Comparison of ENCODE assay signal across 21 cellular contexts in the genomic region with DNA sequence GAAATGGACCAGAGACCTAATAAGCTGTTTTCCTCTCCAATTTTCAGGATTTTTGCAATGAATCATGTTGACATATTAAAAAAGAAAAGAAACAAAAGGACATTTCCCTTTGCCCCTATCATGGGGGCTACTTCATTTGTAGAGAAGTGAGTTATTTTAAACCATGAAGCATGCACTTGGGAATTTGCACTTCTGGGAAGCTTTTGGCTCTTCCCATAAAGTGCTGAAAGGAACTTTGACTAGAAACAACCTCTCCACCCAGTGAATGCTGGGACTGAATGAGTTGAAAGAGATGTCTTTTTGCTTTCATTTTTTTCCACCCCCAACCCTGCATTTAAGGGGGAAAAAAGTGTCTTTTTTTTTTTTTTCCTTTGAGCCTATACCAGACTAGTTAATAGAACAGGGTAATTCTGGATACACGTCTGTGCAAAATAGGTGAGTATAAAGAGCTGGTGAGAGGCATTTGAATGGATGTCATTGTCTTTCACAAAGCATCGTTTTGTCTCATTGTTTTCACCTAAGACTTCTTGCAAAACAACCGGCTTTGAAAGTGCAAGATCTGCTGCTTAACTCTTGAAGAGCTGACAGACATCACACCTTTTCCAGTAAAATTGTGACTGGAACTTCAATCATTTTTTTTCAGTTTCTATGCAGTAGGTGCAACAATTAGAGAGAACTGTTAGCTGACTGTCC.
DNase-seq lines count a peak whose midpoint lies in the region; ATAC-seq, FAIRE-seq and TF ChIP-seq lines count a peak whose summit lies in the region.
"Had no signal": no experiment of that assay in that cellular context is flagged by ENCODE, and none has a peak within 500 bp of the region (broad histone marks: within the 10 kb centered on the region; RNA-seq: fewer than 3 reads in every experiment).

No MANE protein-coding gene starts in this region.

- POLR2A ChIA-PET in H1 (lab: Charles Lee; ENCODE audit: partially characterized antibody) = interaction anchor here (1.1 to 1.7 kb wide), 3 partner anchors 18 to 138 kb away, joined by 3 to 4 read pairs (median 3); no protein-coding TSS in a partner anchor

- peak in 1 of 2 donors; percentile 63 for DNase-seq in cardiac muscle cell (ENCODE audit: low read depth in 1 of 2, low spot score in 1 of 2)
- DNase-seq in left ventricle myocardium inferior = no peak
- DNase-seq in H1 (ENCODE audit: low read depth in 1 of 2, low spot score in 2 of 2) = no peak
- DNase-seq in smooth muscle cell (lab: John Stamatoyannopoulos, UW; ENCODE audit: unreplicated experiment) = no peak
- no peak for DNase-seq in central memory CD4-positive, alpha-beta T cell
- DNase-seq: CD4-positive, alpha-beta memory T cell; DMS153; GF-D8; GOT3; KBM-7; MV-4-11; NCI-H1417 treated with DMSO at 0.1 percent for 48 hours; NCI-H187 treated with DMSO at 0.1 percent for 48 hours; NCI-H345; NCI-H526 had no signal

- H3K27ac ChIP-seq in cardiac muscle cell (peak overlapping the region; percentile 49), left ventricle myocardium inferior (replicated peaks) (no peak overlapping the region), KMS-11 (no peak overlapping the region), H1 (ENCODE audit: low read depth, low read length) (no peak overlapping the region), smooth muscle cell (ENCODE audit: low read depth) (no peak overlapping the region)
- H3K27ac ChIP-seq: A549, BLaER1 had no signal

- WGBS in H1 (ENCODE audit: extremely low coverage in 1 of 2, insufficient coverage in 1 of 2, insufficient read length in 1 of 2, insufficient replicate concordance in 2 of 2, low coverage in 1 of 2, low lambda C conversion rate in 2 of 2, missing lambda C conversion rate in 1 of 2), 2 experiments = 9% methylated on average over 3 of the region's 3 CpGs; no CpG with 5 or more reads in 1 of the 2 experiments
- WGBS in smooth muscle cell (ENCODE audit: low lambda C conversion rate) = 31% methylated on average over 3 of the region's 3 CpGs

- no peak for TF ChIP-seq EP300 in H1 (IDR thresholded peaks at IDR 0.05; ENCODE audit: borderline replicate concordance in 1 of 2, low read depth in 2 of 2, low read length in 2 of 2)

- no peak overlapping the region for H4K91ac ChIP-seq in H1 (replicated peaks; ENCODE audit: insufficient read length, low read length)

- H3K23ac ChIP-seq in H1 (ENCODE audit: insufficient read length) = no peak overlapping the region

- no peaks in the 10 kb centered on the region for H4K20me1 ChIP-seq in KMS-11 (ENCODE audit: insufficient read depth)
- H4K20me1 ChIP-seq in H1 (replicated peaks in 1 of 2; ENCODE audit: control insufficient read depth in 1 of 2, insufficient read depth in 2 of 2, low read length in 2 of 2) = no peaks in the 10 kb centered on the region
- no peaks in the 10 kb centered on the region for H4K20me1 ChIP-seq in smooth muscle cell (ENCODE audit: low read depth)
- H4K20me1 ChIP-seq: BLaER1 had no signal

- H3K4me1 ChIP-seq in cardiac muscle cell (ENCODE audit: low read depth) = peaks cover 8% of the 10 kb centered on the region
- peaks cover 9% of the 10 kb centered on the region for H3K4me1 ChIP-seq in left ventricle myocardium inferior
- H3K4me1 ChIP-seq in KMS-11 (ENCODE audit: low read depth, poor library complexity, severe bottlenecking) = peaks cover 33% of the 10 kb centered on the region
- peaks cover 0 to 20% (median 16%) of the 10 kb centered on the region in 4 experiments; a peak in 4 of 7 replicates for H3K4me1 ChIP-seq in H1 (replicated peaks in 1 of 4; ENCODE audit: control insufficient read depth in 3 of 4, insufficient read depth in 4 of 4, low read length in 3 of 4)
- H3K4me1 ChIP-seq in smooth muscle cell (ENCODE audit: low read depth) = peaks cover 13% of the 10 kb centered on the region
- H3K4me1 ChIP-seq: A549, BLaER1 had no signal

- H4K8ac ChIP-seq in H1 (ENCODE audit: extremely low read depth, insufficient read depth, low read length) = no peak overlapping the region

- H3K4me3 ChIP-seq in cardiac muscle cell = no peak overlapping the region
- no peak overlapping the region for H3K4me3 ChIP-seq in left ventricle myocardium inferior
- H3K4me3 ChIP-seq in KMS-11 (IDR thresholded peaks at IDR 0.05; ENCODE audit: insufficient read depth, low read depth, low read length) = no peak overlapping the region
- H3K4me3 ChIP-seq in H1 (ENCODE audit: extremely low read depth in 1 of 4, insufficient read depth in 2 of 4, low read depth in 3 of 4, low read length in 4 of 4) = peak overlapping the region in 1 of 4 experiments; percentile 16; a peak in 1 of 8 replicates
- no peak overlapping the region for H3K4me3 ChIP-seq in smooth muscle cell
- H3K4me3 ChIP-seq: A549, BLaER1 had no signal

- H3K4ac ChIP-seq in H1 (replicated peaks; ENCODE audit: insufficient read length, low read depth, low read length) = no peak overlapping the region

- no peak overlapping the region for H3K56ac ChIP-seq in H1 (replicated peaks; ENCODE audit: insufficient read length, low read depth, low read length)

- intact Hi-C loops in left ventricle myocardium inferior (cut with micrococcal nuclease) = no loop called here

- H2BK120ac ChIP-seq in H1 (replicated peaks; ENCODE audit: low read depth, low read length) = peak overlapping the region; percentile 13

- no peaks in the 10 kb centered on the region for H3K23me2 ChIP-seq in H1 (ENCODE audit: low read depth, low read length)

- no peak overlapping the region for H2BK12ac ChIP-seq in H1 (ENCODE audit: low read depth, low read length)

- H3K9ac ChIP-seq in KMS-11 (no peak overlapping the region), H1 (replicated peaks in 1 of 4; ENCODE audit: extremely low read depth in 1 of 4, low read depth in 3 of 4, low read length in 3 of 4) (no peak overlapping the region), smooth muscle cell (ENCODE audit: low read depth) (no peak overlapping the region)
- H3K9ac ChIP-seq: BLaER1 had no signal

- no peaks in the 10 kb centered on the region for H3K79me1 ChIP-seq in H1 (ENCODE audit: low read depth, low read length)

- no peak overlapping the region for H4K5ac ChIP-seq in H1 (ENCODE audit: insufficient read length, low read depth, low read length)

- no peak overlapping the region for H3K18ac ChIP-seq in H1 (ENCODE audit: extremely low read depth, low read length)

- H3K4me2 ChIP-seq in KMS-11 (no peak overlapping the region), H1 (ENCODE audit: insufficient read depth in 1 of 2, low read depth in 2 of 2, low read length in 2 of 2) (peak overlapping the region; percentile 6 to 38; a peak in 1 of 4 replicates), smooth muscle cell (peak overlapping the region; percentile 56)
- H3K4me2 ChIP-seq: A549, BLaER1 had no signal

- TF ChIP-seq CTCF in cardiac muscle cell (IDR thresholded peaks at IDR 0.05; ENCODE audit: low read depth, low read length) = no peak
- no peak for TF ChIP-seq CTCF in left ventricle myocardium inferior (IDR thresholded peaks at IDR 0.05; ENCODE audit: borderline replicate concordance)
- no peak for TF ChIP-seq CTCF in KMS-11 (conservative IDR thresholded peaks at IDR 0.05; ENCODE audit: low read depth, low read length)
- TF ChIP-seq CTCF in H1 (IDR thresholded peaks at IDR 0.05; ENCODE audit: control extremely low read depth in 1 of 3, insufficient read depth in 1 of 3, low read depth in 1 of 3, low read length in 3 of 3) = no peak
- TF ChIP-seq CTCF in smooth muscle cell (IDR thresholded peaks at IDR 0.05; ENCODE audit: borderline replicate concordance, insufficient read depth, poor library complexity, severe bottlenecking) = no peak

- FAIRE-seq in H1 (lab: Jason Lieb, UNC) = peak; percentile 79
- FAIRE-seq: A549, HepG2 had no signal

- H3K36me3 ChIP-seq in cardiac muscle cell (no peaks in the 10 kb centered on the region), left ventricle myocardium inferior (no peaks in the 10 kb centered on the region), KMS-11 (ENCODE audit: insufficient read depth) (no peaks in the 10 kb centered on the region), H1 (ENCODE audit: control insufficient read depth in 2 of 4, insufficient read depth in 4 of 4, low read length in 3 of 4) (no peaks in the 10 kb centered on the region), smooth muscle cell (ENCODE audit: low read depth) (no peaks in the 10 kb centered on the region)
- H3K36me3 ChIP-seq: BLaER1 had no signal

- TF ChIP-seq POLR2A in H1 (IDR thresholded peaks at IDR 0.05; ENCODE audit: control extremely low read depth in 1 of 2, low read depth in 2 of 2, low read length in 2 of 2) = no peak

- no peak overlapping the region for H2AK5ac ChIP-seq in H1 (ENCODE audit: low read depth, low read length)

- no peak overlapping the region for H2BK15ac ChIP-seq in H1 (ENCODE audit: low read length)

- no peak overlapping the region for H2BK20ac ChIP-seq in H1 (ENCODE audit: low read length)

- H2BK5ac ChIP-seq in H1 (ENCODE audit: low read depth, low read length) = no peak overlapping the region

- TF ChIP-seq RAD21 in H1 (IDR thresholded peaks at IDR 0.05 in 1 of 2, conservative IDR thresholded peaks at IDR 0.05 in 1 of 2; ENCODE audit: low read depth in 2 of 2, low read length in 2 of 2) = no peak

- peaks cover 4% of the 10 kb centered on the region for H3F3A ChIP-seq in smooth muscle cell (ENCODE audit: low read depth)

- H3K14ac ChIP-seq in H1 (ENCODE audit: insufficient read length) = no peak overlapping the region

- H3K9me3 ChIP-seq in cardiac muscle cell (ENCODE audit: low read depth) (no peaks in the 10 kb centered on the region), left ventricle myocardium inferior (replicated peaks) (peaks cover 10% of the 10 kb centered on the region), H1 (ENCODE audit: insufficient read depth in 2 of 2, low read depth in 1 of 2, low read length in 1 of 2) (peaks cover 0 to 2% of the 10 kb centered on the region in 2 experiments; a peak in 1 of 4 replicates), smooth muscle cell (replicated peaks; ENCODE audit: low read depth) (peaks cover 2% of the 10 kb centered on the region)
- H3K9me3 ChIP-seq: A549 had no signal

- ATAC-seq in GM21529 (IDR thresholded peaks at IDR 0.05; ENCODE audit: unreplicated experiment) = no peak
- ATAC-seq: A549, HepG2, Panc1 had no signal

- H2AFZ ChIP-seq in KMS-11 (ENCODE audit: low read depth) (peak overlapping the region; percentile 19; the same call in 1 of the 2 replicates), H1 (ENCODE audit: low read length) (no peak overlapping the region), smooth muscle cell (ENCODE audit: low read depth) (no peak overlapping the region)

- H3K27me3 ChIP-seq in cardiac muscle cell (no peaks in the 10 kb centered on the region), left ventricle myocardium inferior (ENCODE audit: low read depth) (no peaks in the 10 kb centered on the region), KMS-11 (ENCODE audit: insufficient read depth, low read depth) (no peaks in the 10 kb centered on the region), H1 (replicated peaks in 1 of 4; ENCODE audit: control insufficient read depth in 3 of 4, extremely low read depth in 1 of 4, insufficient read depth in 3 of 4, low read length in 3 of 4) (no peaks in the 10 kb centered on the region; a peak in 1 of 7 replicates), smooth muscle cell (ENCODE audit: low read depth) (no peaks in the 10 kb centered on the region)
- H3K27me3 ChIP-seq: BLaER1 had no signal

- CTCF ChIA-PET in H1 (lab: Charles Lee; ENCODE audit: partially characterized antibody) = interaction anchor here (0.7 to 5.3 kb wide), 16 partner anchors 11 to 495 kb away, joined by 3 to 32 read pairs (median 4); no protein-coding TSS in a partner anchor

- H3K79me2 ChIP-seq in KMS-11 (ENCODE audit: insufficient read depth, low read depth) = no peaks in the 10 kb centered on the region
- H3K79me2 ChIP-seq in H1 (ENCODE audit: control insufficient read depth in 1 of 2, insufficient read depth in 2 of 2, low read length in 2 of 2) = no peaks in the 10 kb centered on the region
- H3K79me2 ChIP-seq in smooth muscle cell (ENCODE audit: low read depth) = no peaks in the 10 kb centered on the region
